ENCODE assay signal across 1 cellular context in genomic region chr3:120622870-120623718, GRCh38.
TF ChIP-seq lines count a peak whose summit lies in the region.

No MANE protein-coding gene starts in this region.

TF ChIP-seq in K562, 482 proteins besides CTCF, POLR2A, EP300 and RAD21 (continued from another document):
- TF ChIP-seq ZNF518B (CRISPR knock-in tag; IDR thresholded peaks at IDR 0.05) (no peak), TAF1 (IDR thresholded peaks at IDR 0.05; ENCODE audit: control insufficient read depth, extremely low read depth, insufficient read depth, low read length, severe bottlenecking) (no peak), C11orf30 (IDR thresholded peaks at IDR 0.05; ENCODE audit: low read depth) (peak; percentile 67), PKNOX1 (IDR thresholded peaks at IDR 0.05) (peak; percentile 29; the same call in 1 of the 2 replicates), SMC3 (conservative IDR thresholded peaks at IDR 0.05; ENCODE audit: insufficient read depth, low read depth, low read length) (peak; percentile 55), ADNP (tag; IDR thresholded peaks at IDR 0.05) (no peak), MEF2A (IDR thresholded peaks at IDR 0.05; ENCODE audit: control insufficient read depth, low read depth, low read length) (no peak), ZNF584 (CRISPR knock-in tag; IDR thresholded peaks at IDR 0.05; ENCODE audit: low read depth) (peak; percentile 68; the same call in 1 of the 2 replicates), ZNF384 (IDR thresholded peaks at IDR 0.05; ENCODE audit: low read depth, low read length) (peak; percentile 85), FOS (IDR thresholded peaks at IDR 0.05; ENCODE audit: extremely low read depth, insufficient read length) (peak; percentile 32), FIP1L1 (IDR thresholded peaks at IDR 0.05; ENCODE audit: low read depth, low read length, poor library complexity, severe bottlenecking) (no peak), NR3C1 (CRISPR knock-in tag; IDR thresholded peaks at IDR 0.05) (no peak), GTF2F1 (IDR thresholded peaks at IDR 0.05; ENCODE audit: low read depth, low read length) (no peak), CREM (IDR thresholded peaks at IDR 0.05; ENCODE audit: low read depth) (0 out of 2 replicates have a peak, but pooled peaks have one; percentile 23), NR2C2 (CRISPR knock-in tag; IDR thresholded peaks at IDR 0.05) (no peak), NR2C2 (tag; IDR thresholded peaks at IDR 0.05) (peak; percentile 13; the same call in 1 of the 2 replicates), ZBTB7A (IDR thresholded peaks at IDR 0.05; ENCODE audit: borderline replicate concordance, control insufficient read depth, low read depth, low read length) (no peak; the same call in 1 of the 2 replicates), ZNF655 (CRISPR knock-in tag; IDR thresholded peaks at IDR 0.05) (no peak), ATF2 (CRISPR knock-in tag; IDR thresholded peaks at IDR 0.05) (no peak), GTF2E2 (tag; IDR thresholded peaks at IDR 0.05) (no peak)
